8 cellular contexts compared by ENCODE assay signal in the genomic region with DNA sequence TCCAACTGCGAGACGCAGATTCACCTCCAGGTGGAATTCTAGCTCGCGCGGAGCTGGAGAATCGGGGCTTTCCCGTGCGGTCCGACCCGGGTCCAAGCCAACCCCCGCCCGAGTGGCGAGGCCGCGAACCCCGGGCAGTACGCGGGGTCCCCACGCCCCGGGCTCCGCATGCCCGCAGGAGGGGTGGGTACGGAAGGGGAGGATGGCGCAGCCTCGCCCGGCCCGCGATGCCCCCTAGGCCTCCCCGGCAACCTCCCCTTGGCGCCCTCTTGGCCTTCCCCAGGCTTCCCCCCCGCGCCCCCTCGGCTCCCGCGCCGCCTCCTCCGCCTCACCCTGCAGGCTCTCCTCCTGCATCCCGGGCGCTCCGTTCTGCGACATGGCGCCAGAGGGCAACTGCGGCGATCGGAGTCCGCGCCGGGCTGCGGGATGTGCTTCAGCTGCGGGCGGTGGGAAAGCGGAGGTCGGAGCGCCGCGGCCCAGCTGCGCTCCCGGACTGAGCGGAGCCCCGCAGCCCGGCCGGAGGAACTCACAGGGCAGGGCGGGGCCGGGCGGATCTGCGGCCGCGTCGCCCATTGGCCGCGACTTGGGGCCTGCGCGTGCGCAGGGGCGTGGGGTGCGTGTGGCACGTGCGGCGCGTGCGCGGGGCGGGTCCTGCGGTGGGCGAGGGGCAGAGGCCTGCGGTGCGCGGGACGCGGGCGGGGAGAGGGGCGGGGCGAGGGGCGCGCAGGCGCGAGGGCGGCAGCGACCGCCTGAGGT. TPM values are rescaled to one million over a fixed set of nuclear protein-coding genes. Genes with fewer than 3 reads are reported as not detected.
DNase-seq lines count a peak whose midpoint lies in the region; ATAC-seq and TF ChIP-seq lines count a peak whose summit lies in the region.

A gene with protein sequence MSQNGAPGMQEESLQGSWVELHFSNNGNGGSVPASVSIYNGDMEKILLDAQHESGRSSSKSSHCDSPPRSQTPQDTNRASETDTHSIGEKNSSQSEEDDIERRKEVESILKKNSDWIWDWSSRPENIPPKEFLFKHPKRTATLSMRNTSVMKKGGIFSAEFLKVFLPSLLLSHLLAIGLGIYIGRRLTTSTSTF (minus strand): TSS at position 495 of the 756 bp plus-strand sequence. CDS start 117 bp downstream, at position 378.

- H3K4me1 Mint-ChIP-seq in CD4-positive, CD25-positive, alpha-beta regulatory T cell = peaks cover 17 to 49% (median 27%) of the 10 kb centered on the region in 4 donors
- H3K4me1 Mint-ChIP-seq in mesothelial cell of epicardium = peaks cover 29% of the 10 kb centered on the region

- in situ Hi-C loops in endometrial microvascular endothelial cells (cut with HindIII; ENCODE audit: inconsistent ontology term, low pct_unique_long_range_greater_than_20kb, low sequenced_read_pairs) = no loop called here

- H3K4me3 ChIP-seq in CD4-positive, CD25-positive, alpha-beta regulatory T cell (ENCODE audit: low read depth, low read length) = peak within 1 kb of the TSS; percentile 86

- peak within 1 kb of the TSS; percentile 86 to 94 (median 92) for H3K4me3 Mint-ChIP-seq in CD4-positive, CD25-positive, alpha-beta regulatory T cell
- peak within 1 kb of the TSS; percentile 81 for H3K4me3 Mint-ChIP-seq in mesothelial cell of epicardium

- peaks cover 24% of the 10 kb centered on the region for H3K4me1 ChIP-seq in CD4-positive, CD25-positive, alpha-beta regulatory T cell (ENCODE audit: control insufficient read depth, insufficient read depth, low read length, poor library complexity, severe bottlenecking)

- peaks cover 7% of the 10 kb centered on the region for H3K36me3 Mint-ChIP-seq in CD4-positive, CD25-positive, alpha-beta regulatory T cell
- peaks cover 20% of the 10 kb centered on the region for H3K36me3 Mint-ChIP-seq in mesothelial cell of epicardium

- peaks cover 14% of the 10 kb centered on the region for H3K27me3 Mint-ChIP-seq in CD4-positive, CD25-positive, alpha-beta regulatory T cell
- peaks cover 41% of the 10 kb centered on the region for H3K27me3 Mint-ChIP-seq in mesothelial cell of epicardium (ENCODE audit: low read depth)

- TF ChIP-seq CTCF in mesothelial cell of epicardium (IDR thresholded peaks at IDR 0.05; ENCODE audit: unreplicated experiment) = no peak

- no peaks in the 10 kb centered on the region for H3K36me3 ChIP-seq in CD4-positive, CD25-positive, alpha-beta regulatory T cell (ENCODE audit: control insufficient read depth, insufficient read depth, low read length)

- no peaks in the 10 kb centered on the region for H3K27me3 ChIP-seq in CD4-positive, CD25-positive, alpha-beta regulatory T cell (ENCODE audit: control insufficient read depth, insufficient read depth, low read length)

- DNase-seq in CD4-positive, CD25-positive, alpha-beta regulatory T cell = peak; percentile 91 to 94 (median 93)
- DNase-seq in NOMO-1 treated with DMSO at 0.1 percent for 48 hours (lab: John Stamatoyannopoulos, UW; ENCODE audit: unreplicated experiment) (peak; percentile 59), mesothelial cell of epicardium (ENCODE audit: low spot score in 2 of 2, unreplicated experiment in 2 of 2) (peak; percentile 97 to 98)
- DNase-seq in activated CD8-positive, alpha-beta memory T cell treated with anti-CD3 and anti-CD28 coated beads, Interleukin-2, amount 50 U/mL, for 4 hours = peak; percentile 96
- DNase-seq in stimulated activated CD8-positive, alpha-beta memory T cell treated with anti-CD3 and anti-CD28 coated beads, Interleukin-15, amount 100 ng/mL, for 4 hours (ENCODE audit: low read depth in 2 of 2) = peak; percentile 84 to 85

- ATAC-seq in CD4-positive, CD25-positive, alpha-beta regulatory T cell (ENCODE audit: low read depth in 2 of 2) = peak; percentile 86 to 89
- peak; percentile 88 for ATAC-seq in GM19351 (IDR thresholded peaks at IDR 0.05; ENCODE audit: unreplicated experiment)
- peak; percentile 72 for ATAC-seq in HG03520 (IDR thresholded peaks at IDR 0.05; ENCODE audit: unreplicated experiment)

- H3K27ac ChIP-seq in CD4-positive, CD25-positive, alpha-beta regulatory T cell (ENCODE audit: insufficient read depth, low read length, poor library complexity, severe bottlenecking) = peak within 1 kb of the TSS; percentile 57

- H3K27ac Mint-ChIP-seq in CD4-positive, CD25-positive, alpha-beta regulatory T cell = peak within 1 kb of the TSS in 2 of 3 donors; percentile 79 to 83
- H3K27ac Mint-ChIP-seq in mesothelial cell of epicardium = no peak within 1 kb of the TSS

- H3K9me3 Mint-ChIP-seq in CD4-positive, CD25-positive, alpha-beta regulatory T cell = no peaks in the 10 kb centered on the region
- H3K9me3 Mint-ChIP-seq in mesothelial cell of epicardium = peaks cover 25% of the 10 kb centered on the region

- no peaks in the 10 kb centered on the region for H3K9me3 ChIP-seq in CD4-positive, CD25-positive, alpha-beta regulatory T cell (ENCODE audit: control insufficient read depth in 2 of 2, low read length in 2 of 2)

RNA-seq across cellular contexts. Expression of the gene that starts here (rescaled TPM):
- total RNA-seq in CD4-positive, CD25-positive, alpha-beta regulatory T cell = 20.2 TPM
- 10 to 100 TPM; 21.2 to 35.1 (median 30.5) TPM for polyA plus RNA-seq in CD4-positive, CD25-positive, alpha-beta regulatory T cell
- total RNA-seq in endometrial microvascular endothelial cells (ENCODE audit: inconsistent ontology term) (96.4 TPM), mesothelial cell of epicardium (50.8 to 57.2 TPM (median 53.0 TPM) in 3 replicates)

Comparison
In these comparisons a context has a peak if more than half of its experiments do, and no peak if none do; other contexts are left out.
1. Peak in every context shown above with its lines: DNase-seq, ATAC-seq, H3K4me3 ChIP-seq and H3K27ac ChIP-seq.